In genomic region chr17:3527896-3528603, GRCh38 we compare ENCODE assay signal across 28 cellular contexts. TPM values are rescaled to one million over a fixed set of nuclear protein-coding genes. Genes with fewer than 3 reads are reported as not detected.
DNase-seq lines count a peak whose midpoint lies in the region; ATAC-seq, FAIRE-seq and TF ChIP-seq lines count a peak whose summit lies in the region.
"Had no signal": no experiment of that assay in that cellular context is flagged by ENCODE, and none has a peak within 500 bp of the region (broad histone marks: within the 10 kb centered on the region; RNA-seq: fewer than 3 reads in every experiment).

No MANE protein-coding gene starts in this region.

- peaks cover 36% of the 10 kb centered on the region for H3K4me1 ChIP-seq in Caco-2
- H3K4me1 ChIP-seq in K562 (replicated peaks in 1 of 2; ENCODE audit: control insufficient read depth in 2 of 2, insufficient read depth in 2 of 2, low read length in 2 of 2), result no peaks in the 10 kb centered on the region
- H3K4me1 ChIP-seq: breast epithelium, transverse colon had no signal

- TF ChIP-seq EP300 in K562 (IDR thresholded peaks at IDR 0.05; ENCODE audit: low read length), result no peak

- H3K27me3 Mint-ChIP-seq in Caco-2 (ENCODE audit: insufficient read depth, unreplicated experiment), result no peaks in the 10 kb centered on the region

- CTCF ChIA-PET in Caco-2 (lab: Charles Lee) (no interaction called here), K562 (lab: Yijun Ruan, JAX; ENCODE audit: low intra/inter-chr PET ratio) (no interaction called here)

- peak overlapping the region; percentile 97 for H3K27ac Mint-ChIP-seq in Caco-2 (ENCODE audit: unreplicated experiment)
- H3K27ac Mint-ChIP-seq: CD8-positive, alpha-beta T cell; dendritic cell treated with granulocyte-macrophage colony-stimulating factor and Interleukin-4, amounts not matched to agents 40 ng/mL and 50 ng/mL, for 4 days; HFFc6; stimulated activated naive CD8-positive, alpha-beta T cell treated with anti-CD3 and anti-CD28 coated beads, Interleukin-15, Interleukin-2, amounts not matched to agents 100 ng/mL and 50 ng/mL, for 24 hours had no signal

- BruUV-seq in Caco-2 (replicated peaks; lab: Mats Ljungman, UMichigan) (no TSS peak), K562 (replicated peaks; lab: Mats Ljungman, UMichigan) (no TSS peak)

- no peaks in the 10 kb centered on the region for H3K9me1 ChIP-seq in K562 (ENCODE audit: control insufficient read depth, insufficient read depth, low read length)

- no peaks in the 10 kb centered on the region for H3K79me2 ChIP-seq in K562 (ENCODE audit: control insufficient read depth, insufficient read depth, low read length)

- DNase-seq in Caco-2 (no peak), K562 (ENCODE audit: extremely low read depth in 1 of 4, low spot score in 3 of 4) (no peak), fibroblast of villous mesenchyme (ENCODE audit: low read depth) (peak; percentile 12), posterior vena cava (ENCODE audit: low spot score) (peak; percentile 59), occipital lobe (lab: John Stamatoyannopoulos, UW) (no peak), superior temporal gyrus (ENCODE audit: extremely low spot score) (no peak), SKM-1 treated with dmso at 0.1 percent for 144 hours (lab: John Stamatoyannopoulos, UW; ENCODE audit: unreplicated experiment) (no peak)
- DNase-seq: activated CD4-positive, alpha-beta T cell treated with anti-CD3 and anti-CD28 coated beads, Interleukin-2, amount 50 U/mL, for 1 hour; activated naive CD4-positive, alpha-beta T cell; activated T-cell treated with anti-CD3 and anti-CD28 coated beads, Interleukin-2, amount 50 U/mL, for 4 hours; CD8-positive, alpha-beta T cell; IMR-90; mammary epithelial cell; NCI-H1694; NCI-H524; transverse colon had no signal

- no peak overlapping the region for H3K27ac ChIP-seq in K562 (ENCODE audit: extremely low read depth, low read depth, low read length)
- H3K27ac ChIP-seq: breast epithelium, neutrophil, skin epidermis, transverse colon had no signal

- no peaks in the 10 kb centered on the region for H3K9me3 ChIP-seq in Caco-2
- no peaks in the 10 kb centered on the region for H3K9me3 ChIP-seq in K562 (replicated peaks; ENCODE audit: control insufficient read depth, insufficient read depth, low read depth, low read length)
- H3K9me3 ChIP-seq: breast epithelium, neutrophil, transverse colon had no signal

- TF ChIP-seq RAD21 in K562 (CRISPR knock-in tag; conservative IDR thresholded peaks at IDR 0.05 in 1 of 2, IDR thresholded peaks at IDR 0.05 in 1 of 2), result no peak

- TF ChIP-seq CTCF in Caco-2 (IDR thresholded peaks at IDR 0.05; ENCODE audit: insufficient read depth in 1 of 2, low read depth in 1 of 2, low read length in 1 of 2, severe bottlenecking in 1 of 2, unreplicated experiment in 1 of 2), result no peak
- TF ChIP-seq CTCF in K562 (IDR thresholded peaks at IDR 0.05 in 2 of 3, conservative IDR thresholded peaks at IDR 0.05 in 1 of 3; ENCODE audit: insufficient read depth in 2 of 3, low read depth in 1 of 3, low read length in 3 of 3), result no peak
- no peak for TF ChIP-seq CTCF in fibroblast of villous mesenchyme (IDR thresholded peaks at IDR 0.05; ENCODE audit: insufficient read depth, low read depth, low read length)

- POLR2A ChIA-PET in Caco-2 (lab: Charles Lee) (no interaction called here), K562 (lab: Yijun Ruan, JAX) (no interaction called here)

- H3K4me2 ChIP-seq in K562 (ENCODE audit: insufficient read depth, low read length), result no peak overlapping the region

- H3K27me3 ChIP-seq in Caco-2 (replicated peaks; ENCODE audit: control insufficient read depth, insufficient read depth, low read length) (no peaks in the 10 kb centered on the region), K562 (ENCODE audit: control insufficient read depth in 2 of 2, insufficient read depth in 2 of 2, low read length in 2 of 2) (peaks cover 18 to 71% of the 10 kb centered on the region in 2 experiments; a peak in 4 of 5 replicates)
- H3K27me3 ChIP-seq: neutrophil, transverse colon had no signal

- 3% methylated on average over 12 of the region's 18 CpGs for WGBS in K562 (ENCODE audit: insufficient coverage, low coverage, missing lambda C conversion rate)

- H4K20me1 ChIP-seq in K562 (replicated peaks; ENCODE audit: control insufficient read depth, insufficient read depth, low read length), result no peaks in the 10 kb centered on the region

- H3K9ac ChIP-seq in K562 (ENCODE audit: insufficient read depth in 1 of 2, low read depth in 2 of 2, low read length in 2 of 2), result no peak overlapping the region

- H2AFZ ChIP-seq in K562 (ENCODE audit: low read depth, low read length), result no peak overlapping the region

- peaks cover 22% of the 10 kb centered on the region for H3K4me1 Mint-ChIP-seq in Caco-2 (ENCODE audit: low read depth, unreplicated experiment)

- no peaks in the 10 kb centered on the region for H3K36me3 ChIP-seq in Caco-2 (ENCODE audit: control insufficient read depth, insufficient read depth, low read length)
- H3K36me3 ChIP-seq in K562 (ENCODE audit: control insufficient read depth, insufficient read depth, low read length), result no peaks in the 10 kb centered on the region
- H3K36me3 ChIP-seq: breast epithelium, neutrophil, transverse colon had no signal

- H3K4me3 Mint-ChIP-seq in Caco-2 (ENCODE audit: unreplicated experiment), result no peak overlapping the region
- H3K4me3 Mint-ChIP-seq: activated T-cell treated with anti-CD3 and anti-CD28 coated beads, Interleukin-2, amount 50 U/mL, for 4 hours; CD8-positive, alpha-beta T cell; dendritic cell treated with granulocyte-macrophage colony-stimulating factor and Interleukin-4, amounts not matched to agents 40 ng/mL and 50 ng/mL, for 4 days; HFFc6; stimulated activated naive CD8-positive, alpha-beta T cell treated with anti-CD3 and anti-CD28 coated beads, Interleukin-15, Interleukin-2, amounts not matched to agents 100 ng/mL and 50 ng/mL, for 24 hours had no signal

- FAIRE-seq in K562 (lab: Jason Lieb, UNC), result no peak
- FAIRE-seq: GM12891 had no signal

- H3K9me3 Mint-ChIP-seq in Caco-2 (ENCODE audit: unreplicated experiment), result peaks cover 10% of the 10 kb centered on the region
- H3K9me3 Mint-ChIP-seq: activated T-cell treated with anti-CD3 and anti-CD28 coated beads, Interleukin-2, amount 50 U/mL, for 4 hours; CD8-positive, alpha-beta T cell; dendritic cell treated with granulocyte-macrophage colony-stimulating factor and Interleukin-4, amounts not matched to agents 40 ng/mL and 50 ng/mL, for 4 days; stimulated activated naive CD8-positive, alpha-beta T cell treated with anti-CD3 and anti-CD28 coated beads, Interleukin-15, Interleukin-2, amounts not matched to agents 100 ng/mL and 50 ng/mL, for 24 hours had no signal

- no peak overlapping the region for H3K4me3 ChIP-seq in Caco-2 (ENCODE audit: low read depth, low read length)
- no peak overlapping the region for H3K4me3 ChIP-seq in K562
- no peak overlapping the region for H3K4me3 ChIP-seq in fibroblast of villous mesenchyme (ENCODE audit: low read depth, low read length)
- H3K4me3 ChIP-seq: breast epithelium, skin epidermis, transverse colon had no signal

- peaks cover 17% of the 10 kb centered on the region for H3K36me3 Mint-ChIP-seq in Caco-2 (ENCODE audit: insufficient read depth, unreplicated experiment)
- H3K36me3 Mint-ChIP-seq: CD8-positive, alpha-beta T cell had no signal

- in situ Hi-C loops in K562 (cut with MboI), result no loop called here

- no peak for ATAC-seq in K562
- no peak for ATAC-seq in HG02870 (IDR thresholded peaks at IDR 0.05; ENCODE audit: unreplicated experiment)
- ATAC-seq: activated T-cell treated with anti-CD3 and anti-CD28 coated beads, Interleukin-2, amount 50 U/mL, for 4 hours; CD8-positive, alpha-beta T cell had no signal

- TF ChIP-seq POLR2A in K562 (conservative IDR thresholded peaks at IDR 0.05), result no peak

- intact Hi-C loops in Caco-2 (cut with micrococcal nuclease; ENCODE audit: unreplicated experiment), result no loop called here
- intact Hi-C loops in K562 (cut with micrococcal nuclease), result no loop called here
- intact Hi-C loops in posterior vena cava (cut with DNase I), result loop anchor here in 1 of 2 donors (1.0 kb wide), 1 partner anchor 23 kb away; no protein-coding TSS in a partner anchor

RNA-seq across cellular contexts. Expression of gene TRPV3, which starts 29.6 kb away (rescaled TPM):
- total RNA-seq in Caco-2 (2022) (8.4 and 8.9 TPM in 2 replicates), K562 (2014; rRNA removed) (0.09 TPM in 1 of 2 replicates, not detected in the other), K562 (2014; rRNA removed; fragmentation: Illumina TruSeq; extraction: Trizol) (0.07 and 0.10 TPM in 2 replicates), K562 (2015; rRNA removed; fragmentation: Illumina TruSeq; extraction: Trizol) (0.11 TPM in 2 replicates), K562 (2021) (0.11 and 0.18 TPM in 2 replicates), fibroblast of villous mesenchyme (0.43 and 1.3 TPM in 2 replicates), posterior vena cava (1 to 10 TPM; 1.5 to 2.7 TPM), occipital lobe (0.47 TPM)
- total RNA-seq in K562 (2011; cell fraction: chromatin; rRNA removed; ENCODE audit: low replicate concordance), result 0.90 and 1.3 TPM in 2 replicates
- 0.39 and 1.2 TPM in 2 replicates for total RNA-seq in K562 (2011; cell fraction: nucleolus; rRNA removed)
- 0.69 and 0.73 TPM in 2 replicates for total RNA-seq in K562 (2011; cell fraction: nucleoplasm; rRNA removed)
- polyA plus RNA-seq in K562 (2011; rRNA removed) (0.09 and 0.22 TPM in 2 replicates), K562 (2014; fragmentation: Illumina TruSeq; extraction: Trizol) (0.08 and 0.10 TPM in 2 replicates), K562 (2014; fragmentation: Nextera tagmentation; extraction: Ambion mirVana) (under 1 TPM in 1 of 2 experiments, not detected in 1; 0.03 TPM), K562 (2014; rRNA removed) (0.42 and 0.55 TPM in 2 replicates)
- polyA plus RNA-seq in K562 (2011; cell fraction: cytosol; rRNA removed), result 0.03 and 0.15 TPM in 2 replicates
- 0.32 and 0.55 TPM in 2 replicates for polyA plus RNA-seq in K562 (2011; cell fraction: nucleus; rRNA removed)
- 0.09 and 0.17 TPM in 2 replicates for polyA plus RNA-seq in K562 (2012)
- 0.25 and 0.36 TPM in 2 replicates for polyA minus RNA-seq in K562 (2011; rRNA and poly(A)+ RNA removed)
- polyA minus RNA-seq in K562 (2011; cell fraction: cytosol; rRNA and poly(A)+ RNA removed), result not detected in 2 replicates
- polyA minus RNA-seq in K562 (2011; cell fraction: nucleus; rRNA and poly(A)+ RNA removed), result 0.27 and 0.44 TPM in 2 replicates
- total RNA-seq: pulmonary artery endothelial cell had no signal

RNA-seq across cellular contexts. Expression of gene ASPA, which starts 52.3 kb away (rescaled TPM):
- total RNA-seq in Caco-2 (2022) (0.27 and 0.42 TPM in 2 replicates), K562 (2014; rRNA removed) (not detected in 2 replicates), K562 (2014; rRNA removed; fragmentation: Illumina TruSeq; extraction: Trizol) (not detected in 2 replicates), K562 (2015; rRNA removed; fragmentation: Illumina TruSeq; extraction: Trizol) (not detected in 2 replicates), K562 (2021) (not detected in 2 replicates), fibroblast of villous mesenchyme (under 0.01 TPM in 2 replicates), posterior vena cava (1 to 10 TPM; 7.8 to 9.7 TPM), occipital lobe (1.4 TPM)
- total RNA-seq in K562 (2011; cell fraction: chromatin; rRNA removed; ENCODE audit: low replicate concordance), result not detected in 2 replicates
- total RNA-seq in K562 (2011; cell fraction: nucleolus; rRNA removed), result not detected in 2 replicates
- not detected in 2 replicates for total RNA-seq in K562 (2011; cell fraction: nucleoplasm; rRNA removed)
- polyA plus RNA-seq in K562 (2011; rRNA removed) (not detected in 2 replicates), K562 (2014; fragmentation: Illumina TruSeq; extraction: Trizol) (not detected in 2 replicates), K562 (2014; fragmentation: Nextera tagmentation; extraction: Ambion mirVana) (not detected), K562 (2014; rRNA removed) (not detected in 2 replicates)
- not detected in 2 replicates for polyA plus RNA-seq in K562 (2011; cell fraction: cytosol; rRNA removed)
- not detected in 2 replicates for polyA plus RNA-seq in K562 (2011; cell fraction: nucleus; rRNA removed)
- not detected in 2 replicates for polyA plus RNA-seq in K562 (2012)
- polyA minus RNA-seq in K562 (2011; rRNA and poly(A)+ RNA removed), result not detected in 2 replicates
- polyA minus RNA-seq in K562 (2011; cell fraction: cytosol; rRNA and poly(A)+ RNA removed), result not detected in 2 replicates
- polyA minus RNA-seq in K562 (2011; cell fraction: nucleus; rRNA and poly(A)+ RNA removed), result not detected in 2 replicates
- total RNA-seq: A673; activated T-cell treated with anti-CD3 and anti-CD28 coated beads, Interleukin-2, amount 50 U/mL, for 4 hours; CD8-positive, alpha-beta T cell; HFFc6; IMR-90; kidney epithelial cell; pulmonary artery endothelial cell; T-helper 2 cell treated with Interferon-gamma antibody and Interleukin-4, amounts not matched to agents 100 ng/mL and 5 ng/mL, for 36 hours had no signal

RNA-seq across cellular contexts. Expression of gene SPATA22, which starts 56.4 kb away (rescaled TPM):
- total RNA-seq in Caco-2 (2022), result not detected in 2 replicates
- total RNA-seq in K562 (2011; cell fraction: chromatin; rRNA removed; ENCODE audit: low replicate concordance), result not detected in 2 replicates
- 0.39 and 0.50 TPM in 2 replicates for total RNA-seq in K562 (2011; cell fraction: nucleolus; rRNA removed)
- total RNA-seq in K562 (2011; cell fraction: nucleoplasm; rRNA removed), result not detected in 2 replicates
- 0.16 and 0.18 TPM in 2 replicates for total RNA-seq in K562 (2014; rRNA removed)
- total RNA-seq in K562 (2014; rRNA removed; fragmentation: Illumina TruSeq; extraction: Trizol), result 0.44 and 0.73 TPM in 2 replicates
- total RNA-seq in K562 (2015; rRNA removed; fragmentation: Illumina TruSeq; extraction: Trizol), result 0.33 and 0.38 TPM in 2 replicates
- 0.33 TPM in 1 of 2 replicates, not detected in the other for total RNA-seq in K562 (2021)
- polyA plus RNA-seq in K562 (2011; rRNA removed), result 0.17 TPM in 1 of 2 replicates, not detected in the other
- polyA plus RNA-seq in K562 (2011; cell fraction: cytosol; rRNA removed), result not detected in 2 replicates
- polyA plus RNA-seq in K562 (2011; cell fraction: nucleus; rRNA removed), result not detected in 2 replicates
- polyA plus RNA-seq in K562 (2012), result 0.56 and 1.1 TPM in 2 replicates
- 0.62 and 0.77 TPM in 2 replicates for polyA plus RNA-seq in K562 (2014; fragmentation: Illumina TruSeq; extraction: Trizol)
- under 1 TPM; 0.48 to 0.66 TPM for polyA plus RNA-seq in K562 (2014; fragmentation: Nextera tagmentation; extraction: Ambion mirVana)
- polyA plus RNA-seq in K562 (2014; rRNA removed), result 0.36 and 0.53 TPM in 2 replicates
- polyA minus RNA-seq in K562 (2011; rRNA and poly(A)+ RNA removed), result not detected in 2 replicates
- not detected in 2 replicates for polyA minus RNA-seq in K562 (2011; cell fraction: cytosol; rRNA and poly(A)+ RNA removed)
- 0.27 TPM in 1 of 2 replicates, not detected in the other for polyA minus RNA-seq in K562 (2011; cell fraction: nucleus; rRNA and poly(A)+ RNA removed)
- 1.3 and 3.5 TPM in 2 replicates for total RNA-seq in fibroblast of villous mesenchyme
- under 1 TPM; 0.24 to 0.28 TPM for total RNA-seq in posterior vena cava
- total RNA-seq in occipital lobe, result 0.78 TPM
- total RNA-seq: A673; activated T-cell treated with anti-CD3 and anti-CD28 coated beads, Interleukin-2, amount 50 U/mL, for 4 hours; CD8-positive, alpha-beta T cell; HFFc6; kidney epithelial cell; pulmonary artery endothelial cell; T-helper 2 cell treated with Interferon-gamma antibody and Interleukin-4, amounts not matched to agents 100 ng/mL and 5 ng/mL, for 36 hours; transverse colon had no signal
- polyA plus RNA-seq: mammary epithelial cell had no signal

Comparison
In these comparisons a context has a peak if more than half of its experiments do, and no peak if none do; other contexts are left out.
1. DNase-seq: peak in fibroblast of villous mesenchyme (single experiment) and posterior vena cava (single experiment); none in Caco-2 (0 of 2), K562 (0 of 4), occipital lobe (single experiment), superior temporal gyrus (single experiment) and SKM-1 treated with dmso at 0.1 percent for 144 hours (single experiment).